13 cellular contexts compared by ENCODE assay signal in genomic region chr17:62987136-62987535, GRCh38. TPM values are rescaled to one million over a fixed set of nuclear protein-coding genes. Genes with fewer than 3 reads are reported as not detected.
DNase-seq lines count a peak whose midpoint lies in the region; ATAC-seq and TF ChIP-seq lines count a peak whose summit lies in the region.
"Had no signal": no experiment of that assay in that cellular context is flagged by ENCODE, and none has a peak within 500 bp of the region (broad histone marks: within the 10 kb centered on the region; RNA-seq: fewer than 3 reads in every experiment).

No MANE protein-coding gene starts in this region.

- H4K20me1 ChIP-seq in KMS-11 (ENCODE audit: insufficient read depth): no peaks in the 10 kb centered on the region

- no peaks in the 10 kb centered on the region for H3K4me1 ChIP-seq in KMS-11 (ENCODE audit: low read depth, poor library complexity, severe bottlenecking)
- H3K4me1 ChIP-seq: colonic mucosa, sigmoid colon had no signal

- ATAC-seq in HG03159 (IDR thresholded peaks at IDR 0.05; ENCODE audit: unreplicated experiment): no peak
- ATAC-seq: CD8-positive, alpha-beta T cell; T-helper 17 cell had no signal

- in situ Hi-C loops in astrocyte of the cerebellum (cut with HindIII; ENCODE audit: low sequenced_read_pairs): no loop called here

- H3K27me3 ChIP-seq in KMS-11 (ENCODE audit: insufficient read depth, low read depth) (no peaks in the 10 kb centered on the region), kidney epithelial cell (ENCODE audit: control insufficient read depth, insufficient read depth, low read length) (no peaks in the 10 kb centered on the region)
- H3K27me3 ChIP-seq: colonic mucosa, sigmoid colon had no signal

- H3K9ac ChIP-seq in KMS-11: no peak overlapping the region

- DNase-seq in astrocyte of the cerebellum (ENCODE audit: low read depth): no peak
- DNase-seq in kidney epithelial cell (ENCODE audit: low read depth): no peak
- DNase-seq in mucosa of gallbladder (ENCODE audit: low spot score): no peak
- no peak for DNase-seq in HCEC 1CT
- no peak for DNase-seq in NCI-H82 (lab: John Stamatoyannopoulos, UW)
- DNase-seq: activated naive CD4-positive, alpha-beta T cell treated with anti-CD3 and anti-CD28 coated beads, Interleukin-2, amount 10 ng/mL, durations not matched to agents 7 days and 5 days; CD8-positive, alpha-beta T cell; colonic mucosa; sigmoid colon; T-helper 17 cell had no signal

- H2AFZ ChIP-seq in KMS-11 (ENCODE audit: low read depth): no peak overlapping the region

- H3K27ac ChIP-seq in C4-2B: no peak overlapping the region
- no peak overlapping the region for H3K27ac ChIP-seq in KMS-11
- H3K27ac ChIP-seq: colonic mucosa, sigmoid colon had no signal

- no peaks in the 10 kb centered on the region for H3K79me2 ChIP-seq in KMS-11 (ENCODE audit: insufficient read depth, low read depth)

- H3K4me2 ChIP-seq in KMS-11: no peak overlapping the region

- no peaks in the 10 kb centered on the region for H3K36me3 ChIP-seq in KMS-11 (ENCODE audit: insufficient read depth)
- no peaks in the 10 kb centered on the region for H3K36me3 ChIP-seq in kidney epithelial cell (ENCODE audit: control insufficient read depth, insufficient read depth, low read length)
- H3K36me3 ChIP-seq: colonic mucosa, sigmoid colon had no signal

- TF ChIP-seq CTCF in C4-2B (conservative IDR thresholded peaks at IDR 0.05) (peak; percentile 44), KMS-11 (conservative IDR thresholded peaks at IDR 0.05; ENCODE audit: low read depth, low read length) (peak; percentile 61), astrocyte of the cerebellum (IDR thresholded peaks at IDR 0.05; ENCODE audit: low read depth, low read length, missing control alignments) (peak; percentile 24), kidney epithelial cell (IDR thresholded peaks at IDR 0.05; ENCODE audit: insufficient read depth, low read length, poor library complexity, severe bottlenecking) (peak; percentile 36)

- H3K4me3 ChIP-seq in KMS-11 (IDR thresholded peaks at IDR 0.05; ENCODE audit: insufficient read depth, low read depth, low read length) (no peak overlapping the region), astrocyte of the cerebellum (ENCODE audit: low read depth, low read length) (no peak overlapping the region), kidney epithelial cell (ENCODE audit: low read depth, low read length) (no peak overlapping the region)
- H3K4me3 ChIP-seq: colonic mucosa, sigmoid colon had no signal

RNA-seq across cellular contexts. Expression of gene TANC2, which starts 21.1 kb away (rescaled TPM):
- total RNA-seq in kidney epithelial cell (35.0 and 51.0 TPM in 2 replicates), mucosa of gallbladder (32.4 TPM)
